1 cellular context compared by ENCODE assay signal in genomic region chr9:72213906-72214305, GRCh38.
TF ChIP-seq lines count a peak whose summit lies in the region.

No MANE protein-coding gene starts in this region.

TF ChIP-seq in HepG2, 621 proteins besides CTCF, POLR2A, EP300 and RAD21 (continued from another document and continues in another):
- TF ChIP-seq FOSL2 (CRISPR knock-in tag; IDR thresholded peaks at IDR 0.05) (peak; percentile 88), ZNF747 (CRISPR knock-in tag; IDR thresholded peaks at IDR 0.05; ENCODE audit: borderline replicate concordance) (no peak), ZNF775 (CRISPR knock-in tag; IDR thresholded peaks at IDR 0.05; ENCODE audit: borderline replicate concordance) (no peak), ZKSCAN5 (CRISPR knock-in tag; IDR thresholded peaks at IDR 0.05) (no peak), ZNF362 (CRISPR knock-in tag; IDR thresholded peaks at IDR 0.05; ENCODE audit: borderline replicate concordance) (no peak), SNRNP70 (IDR thresholded peaks at IDR 0.05; ENCODE audit: low read depth, low read length) (no peak), ATF4 (CRISPR knock-in tag; IDR thresholded peaks at IDR 0.05) (no peak), SP5 (CRISPR knock-in tag; IDR thresholded peaks at IDR 0.05; ENCODE audit: borderline replicate concordance, low read depth) (no peak), ELF1 (CRISPR knock-in tag; IDR thresholded peaks at IDR 0.05) (no peak), NR2F6 (IDR thresholded peaks at IDR 0.05) (no peak), NR2F6 (CRISPR knock-in tag; IDR thresholded peaks at IDR 0.05) (no peak), SOX5 (CRISPR knock-in tag; IDR thresholded peaks at IDR 0.05; ENCODE audit: borderline replicate concordance) (peak; percentile 20; the same call in 1 of the 2 replicates), ZFAT (CRISPR knock-in tag; conservative IDR thresholded peaks at IDR 0.05) (no peak), ZNF780A (CRISPR knock-in tag; IDR thresholded peaks at IDR 0.05) (no peak), SOX6 (IDR thresholded peaks at IDR 0.05) (no peak), SOX6 (CRISPR knock-in tag; IDR thresholded peaks at IDR 0.05) (no peak), SMAD1 (CRISPR knock-in tag; IDR thresholded peaks at IDR 0.05; ENCODE audit: borderline replicate concordance, low read depth) (no peak), FOXA1 (IDR thresholded peaks at IDR 0.05) (no peak), FOXA1 (CRISPR knock-in tag; IDR thresholded peaks at IDR 0.05) (0 out of 2 replicates have a peak, but pooled peaks have one; percentile 22), PRDM10 (CRISPR knock-in tag; IDR thresholded peaks at IDR 0.05; ENCODE audit: low read depth) (no peak), ZFP41 (CRISPR knock-in tag; IDR thresholded peaks at IDR 0.05; ENCODE audit: borderline replicate concordance) (no peak), FOSL1 (CRISPR knock-in tag; IDR thresholded peaks at IDR 0.05; ENCODE audit: borderline replicate concordance) (peak; percentile 63; the same call in 1 of the 2 replicates), KAT7 (CRISPR knock-in tag; IDR thresholded peaks at IDR 0.05; ENCODE audit: borderline replicate concordance) (no peak), SMARCE1 (IDR thresholded peaks at IDR 0.05; ENCODE audit: borderline replicate concordance) (no peak), MLLT10 (CRISPR knock-in tag; IDR thresholded peaks at IDR 0.05) (no peak), CCDC6 (CRISPR knock-in tag; IDR thresholded peaks at IDR 0.05) (no peak), JUNB (CRISPR knock-in tag; IDR thresholded peaks at IDR 0.05; ENCODE audit: borderline replicate concordance) (peak; percentile 46; the same call in 1 of the 2 replicates), HDAC6 (IDR thresholded peaks at IDR 0.05; ENCODE audit: low read depth, low read length) (no peak), ZBTB1 (CRISPR knock-in tag; IDR thresholded peaks at IDR 0.05; ENCODE audit: borderline replicate concordance) (no peak), CREM (IDR thresholded peaks at IDR 0.05) (peak; percentile 54; the same call in 1 of the 2 replicates), CREM (CRISPR knock-in tag; IDR thresholded peaks at IDR 0.05) (no peak), ZFP36 (IDR thresholded peaks at IDR 0.05; ENCODE audit: borderline replicate concordance, low read depth, low read length, partially characterized antibody) (no peak), ZNF205 (CRISPR knock-in tag; IDR thresholded peaks at IDR 0.05) (no peak), ZNF563 (CRISPR knock-in tag; IDR thresholded peaks at IDR 0.05) (no peak), ATF7 (IDR thresholded peaks at IDR 0.05) (no peak), ATF7 (CRISPR knock-in tag; IDR thresholded peaks at IDR 0.05) (no peak), ZNF512 (CRISPR knock-in tag; IDR thresholded peaks at IDR 0.05) (no peak)
- TF ChIP-seq, protein P1, sequence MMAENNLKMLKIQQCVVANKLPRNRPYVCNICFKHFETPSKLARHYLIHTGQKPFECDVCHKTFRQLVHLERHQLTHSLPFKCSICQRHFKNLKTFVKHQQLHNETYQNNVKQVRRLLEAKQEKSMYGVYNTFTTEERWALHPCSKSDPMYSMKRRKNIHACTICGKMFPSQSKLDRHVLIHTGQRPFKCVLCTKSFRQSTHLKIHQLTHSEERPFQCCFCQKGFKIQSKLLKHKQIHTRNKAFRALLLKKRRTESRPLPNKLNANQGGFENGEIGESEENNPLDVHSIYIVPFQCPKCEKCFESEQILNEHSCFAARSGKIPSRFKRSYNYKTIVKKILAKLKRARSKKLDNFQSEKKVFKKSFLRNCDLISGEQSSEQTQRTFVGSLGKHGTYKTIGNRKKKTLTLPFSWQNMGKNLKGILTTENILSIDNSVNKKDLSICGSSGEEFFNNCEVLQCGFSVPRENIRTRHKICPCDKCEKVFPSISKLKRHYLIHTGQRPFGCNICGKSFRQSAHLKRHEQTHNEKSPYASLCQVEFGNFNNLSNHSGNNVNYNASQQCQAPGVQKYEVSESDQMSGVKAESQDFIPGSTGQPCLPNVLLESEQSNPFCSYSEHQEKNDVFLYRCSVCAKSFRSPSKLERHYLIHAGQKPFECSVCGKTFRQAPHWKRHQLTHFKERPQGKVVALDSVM (CRISPR knock-in tag; IDR thresholded peaks at IDR 0.05): no peak
- TF ChIP-seq, protein P2, sequence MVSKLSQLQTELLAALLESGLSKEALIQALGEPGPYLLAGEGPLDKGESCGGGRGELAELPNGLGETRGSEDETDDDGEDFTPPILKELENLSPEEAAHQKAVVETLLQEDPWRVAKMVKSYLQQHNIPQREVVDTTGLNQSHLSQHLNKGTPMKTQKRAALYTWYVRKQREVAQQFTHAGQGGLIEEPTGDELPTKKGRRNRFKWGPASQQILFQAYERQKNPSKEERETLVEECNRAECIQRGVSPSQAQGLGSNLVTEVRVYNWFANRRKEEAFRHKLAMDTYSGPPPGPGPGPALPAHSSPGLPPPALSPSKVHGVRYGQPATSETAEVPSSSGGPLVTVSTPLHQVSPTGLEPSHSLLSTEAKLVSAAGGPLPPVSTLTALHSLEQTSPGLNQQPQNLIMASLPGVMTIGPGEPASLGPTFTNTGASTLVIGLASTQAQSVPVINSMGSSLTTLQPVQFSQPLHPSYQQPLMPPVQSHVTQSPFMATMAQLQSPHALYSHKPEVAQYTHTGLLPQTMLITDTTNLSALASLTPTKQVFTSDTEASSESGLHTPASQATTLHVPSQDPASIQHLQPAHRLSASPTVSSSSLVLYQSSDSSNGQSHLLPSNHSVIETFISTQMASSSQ (IDR thresholded peaks at IDR 0.05; ENCODE audit: low read depth): peak; percentile 84
- TF ChIP-seq, protein P2 (CRISPR knock-in tag; IDR thresholded peaks at IDR 0.05; ENCODE audit: borderline replicate concordance): 0 out of 2 replicates have a peak, but pooled peaks have one; percentile 19
- TF ChIP-seq, protein P3, sequence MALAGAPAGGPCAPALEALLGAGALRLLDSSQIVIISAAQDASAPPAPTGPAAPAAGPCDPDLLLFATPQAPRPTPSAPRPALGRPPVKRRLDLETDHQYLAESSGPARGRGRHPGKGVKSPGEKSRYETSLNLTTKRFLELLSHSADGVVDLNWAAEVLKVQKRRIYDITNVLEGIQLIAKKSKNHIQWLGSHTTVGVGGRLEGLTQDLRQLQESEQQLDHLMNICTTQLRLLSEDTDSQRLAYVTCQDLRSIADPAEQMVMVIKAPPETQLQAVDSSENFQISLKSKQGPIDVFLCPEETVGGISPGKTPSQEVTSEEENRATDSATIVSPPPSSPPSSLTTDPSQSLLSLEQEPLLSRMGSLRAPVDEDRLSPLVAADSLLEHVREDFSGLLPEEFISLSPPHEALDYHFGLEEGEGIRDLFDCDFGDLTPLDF (CRISPR knock-in tag; IDR thresholded peaks at IDR 0.05): no peak
- TF ChIP-seq, protein P4, sequence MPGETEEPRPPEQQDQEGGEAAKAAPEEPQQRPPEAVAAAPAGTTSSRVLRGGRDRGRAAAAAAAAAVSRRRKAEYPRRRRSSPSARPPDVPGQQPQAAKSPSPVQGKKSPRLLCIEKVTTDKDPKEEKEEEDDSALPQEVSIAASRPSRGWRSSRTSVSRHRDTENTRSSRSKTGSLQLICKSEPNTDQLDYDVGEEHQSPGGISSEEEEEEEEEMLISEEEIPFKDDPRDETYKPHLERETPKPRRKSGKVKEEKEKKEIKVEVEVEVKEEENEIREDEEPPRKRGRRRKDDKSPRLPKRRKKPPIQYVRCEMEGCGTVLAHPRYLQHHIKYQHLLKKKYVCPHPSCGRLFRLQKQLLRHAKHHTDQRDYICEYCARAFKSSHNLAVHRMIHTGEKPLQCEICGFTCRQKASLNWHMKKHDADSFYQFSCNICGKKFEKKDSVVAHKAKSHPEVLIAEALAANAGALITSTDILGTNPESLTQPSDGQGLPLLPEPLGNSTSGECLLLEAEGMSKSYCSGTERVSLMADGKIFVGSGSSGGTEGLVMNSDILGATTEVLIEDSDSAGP (CRISPR knock-in tag; IDR thresholded peaks at IDR 0.05; ENCODE audit: borderline replicate concordance): no peak
- TF ChIP-seq, protein P5, sequence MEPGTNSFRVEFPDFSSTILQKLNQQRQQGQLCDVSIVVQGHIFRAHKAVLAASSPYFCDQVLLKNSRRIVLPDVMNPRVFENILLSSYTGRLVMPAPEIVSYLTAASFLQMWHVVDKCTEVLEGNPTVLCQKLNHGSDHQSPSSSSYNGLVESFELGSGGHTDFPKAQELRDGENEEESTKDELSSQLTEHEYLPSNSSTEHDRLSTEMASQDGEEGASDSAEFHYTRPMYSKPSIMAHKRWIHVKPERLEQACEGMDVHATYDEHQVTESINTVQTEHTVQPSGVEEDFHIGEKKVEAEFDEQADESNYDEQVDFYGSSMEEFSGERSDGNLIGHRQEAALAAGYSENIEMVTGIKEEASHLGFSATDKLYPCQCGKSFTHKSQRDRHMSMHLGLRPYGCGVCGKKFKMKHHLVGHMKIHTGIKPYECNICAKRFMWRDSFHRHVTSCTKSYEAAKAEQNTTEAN (CRISPR knock-in tag; conservative IDR thresholded peaks at IDR 0.05): no peak
- TF ChIP-seq, protein P6, sequence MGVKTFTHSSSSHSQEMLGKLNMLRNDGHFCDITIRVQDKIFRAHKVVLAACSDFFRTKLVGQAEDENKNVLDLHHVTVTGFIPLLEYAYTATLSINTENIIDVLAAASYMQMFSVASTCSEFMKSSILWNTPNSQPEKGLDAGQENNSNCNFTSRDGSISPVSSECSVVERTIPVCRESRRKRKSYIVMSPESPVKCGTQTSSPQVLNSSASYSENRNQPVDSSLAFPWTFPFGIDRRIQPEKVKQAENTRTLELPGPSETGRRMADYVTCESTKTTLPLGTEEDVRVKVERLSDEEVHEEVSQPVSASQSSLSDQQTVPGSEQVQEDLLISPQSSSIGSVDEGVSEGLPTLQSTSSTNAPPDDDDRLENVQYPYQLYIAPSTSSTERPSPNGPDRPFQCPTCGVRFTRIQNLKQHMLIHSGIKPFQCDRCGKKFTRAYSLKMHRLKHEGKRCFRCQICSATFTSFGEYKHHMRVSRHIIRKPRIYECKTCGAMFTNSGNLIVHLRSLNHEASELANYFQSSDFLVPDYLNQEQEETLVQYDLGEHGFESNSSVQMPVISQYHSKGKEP (CRISPR knock-in tag; IDR thresholded peaks at IDR 0.05): no peak
- TF ChIP-seq, protein P7, sequence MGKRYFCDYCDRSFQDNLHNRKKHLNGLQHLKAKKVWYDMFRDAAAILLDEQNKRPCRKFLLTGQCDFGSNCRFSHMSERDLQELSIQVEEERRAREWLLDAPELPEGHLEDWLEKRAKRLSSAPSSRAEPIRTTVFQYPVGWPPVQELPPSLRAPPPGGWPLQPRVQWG (CRISPR knock-in tag; IDR thresholded peaks at IDR 0.05; ENCODE audit: borderline replicate concordance, low read depth): no peak
